8 cellular contexts compared by ENCODE assay signal in genomic region chr15:78033864-78034263, GRCh38. TPM values are rescaled to one million over a fixed set of nuclear protein-coding genes. Genes with fewer than 3 reads are reported as not detected.
A peak's percentile ranks its signal among the peaks of the same experiment; 100 is the strongest.
DNase-seq lines count a peak whose midpoint lies in the region; ATAC-seq, FAIRE-seq and TF ChIP-seq lines count a peak whose summit lies in the region.

No MANE protein-coding gene starts in this region.

- H3K27ac ChIP-seq in neutrophil (peak overlapping the region; percentile 83), testis (peak overlapping the region in 1 of 2 donors; percentile 9), right lobe of liver (peak overlapping the region in 1 of 3 donors; percentile 59)

- H3K4me1 Mint-ChIP-seq in activated T-helper 2 cell treated with anti-CD3 and anti-CD28 coated beads, Interferon-gamma antibody, Interleukin-2, Interleukin-4, amounts not matched to agents 10 μg/mL and 5 μg/mL and 100 μg/mL, durations not matched to agents 14 hours and 24 hours and 36 hours (ENCODE audit: low read depth), result peaks cover 69% of the 10 kb centered on the region

- H3K4me3 ChIP-seq in neutrophil (ENCODE audit: low read depth in 1 of 2, low read length in 1 of 2) (peak overlapping the region; percentile 38 to 54), testis (no peak overlapping the region), right lobe of liver (no peak overlapping the region)

- peaks cover 10% of the 10 kb centered on the region for H3K36me3 ChIP-seq in neutrophil
- no peaks in the 10 kb centered on the region for H3K36me3 ChIP-seq in testis (ENCODE audit: low read depth, missing control alignments)
- peaks cover 0 to 11% (median 5%) of the 10 kb centered on the region in 4 donors for H3K36me3 ChIP-seq in right lobe of liver

- H3K27ac Mint-ChIP-seq in activated T-helper 2 cell treated with anti-CD3 and anti-CD28 coated beads, Interferon-gamma antibody, Interleukin-2, Interleukin-4, amounts not matched to agents 10 μg/mL and 5 μg/mL and 100 μg/mL, durations not matched to agents 14 hours and 24 hours and 36 hours, result peak overlapping the region; percentile 56

- H3K9me3 ChIP-seq in neutrophil, result no peaks in the 10 kb centered on the region
- H3K9me3 ChIP-seq in testis, result no peaks in the 10 kb centered on the region
- H3K9me3 ChIP-seq in right lobe of liver, result no peaks in the 10 kb centered on the region

- DNase-seq in GM18507 (ENCODE audit: extremely low spot score, insufficient read length, low read depth) (no peak), NCI-H146 treated with DMSO at 0.1 percent for 48 hours (lab: John Stamatoyannopoulos, UW; ENCODE audit: unreplicated experiment) (peak; percentile 47), midbrain (lab: John Stamatoyannopoulos, UW) (no peak), testis (no peak), GM19240 (ENCODE audit: insufficient read length, low spot score) (no peak), right lobe of liver (no peak)
- DNase-seq in activated T-helper 2 cell treated with anti-CD3 and anti-CD28 coated beads, Interferon-gamma antibody, Interleukin-2, Interleukin-4, amounts not matched to agents 10 μg/mL and 5 μg/mL and 100 μg/mL, durations not matched to agents 14 hours and 24 hours and 36 hours (ENCODE audit: low spot score), result no peak

- TF ChIP-seq POLR2A in testis (IDR thresholded peaks at IDR 0.05) (no peak), right lobe of liver (IDR thresholded peaks at IDR 0.05) (no peak)

- no peak for ATAC-seq in right lobe of liver

- H3K4me1 ChIP-seq in neutrophil (ENCODE audit: control insufficient read depth in 1 of 2, insufficient read depth in 1 of 2, low read depth in 1 of 2, low read length in 1 of 2) (peaks cover 91 to 94% of the 10 kb centered on the region in 2 experiments), testis (peaks cover 24% of the 10 kb centered on the region), right lobe of liver (peaks cover 0 to 47% (median 21%) of the 10 kb centered on the region in 4 donors)

- H3K27me3 ChIP-seq in neutrophil, result no peaks in the 10 kb centered on the region
- H3K27me3 ChIP-seq in testis, result no peaks in the 10 kb centered on the region
- H3K27me3 ChIP-seq in right lobe of liver, result no peaks in the 10 kb centered on the region

- H3K4me3 Mint-ChIP-seq in activated T-helper 2 cell treated with anti-CD3 and anti-CD28 coated beads, Interferon-gamma antibody, Interleukin-2, Interleukin-4, amounts not matched to agents 10 μg/mL and 5 μg/mL and 100 μg/mL, durations not matched to agents 14 hours and 24 hours and 36 hours (ENCODE audit: low read depth), result no peak overlapping the region

- peaks cover 43% of the 10 kb centered on the region for H3K36me3 Mint-ChIP-seq in activated T-helper 2 cell treated with anti-CD3 and anti-CD28 coated beads, Interferon-gamma antibody, Interleukin-2, Interleukin-4, amounts not matched to agents 10 μg/mL and 5 μg/mL and 100 μg/mL, durations not matched to agents 14 hours and 24 hours and 36 hours (ENCODE audit: low read depth)

- intact Hi-C loops in activated T-helper 2 cell treated with anti-CD3 and anti-CD28 coated beads, Interferon-gamma antibody, Interleukin-2, Interleukin-4, amounts not matched to agents 10 μg/mL and 5 μg/mL and 100 μg/mL, durations not matched to agents 14 hours and 24 hours and 36 hours (cut with micrococcal nuclease), result loop anchor here (1.0 to 2.0 kb wide), 2 partner anchors 16 to 35 kb away; no protein-coding TSS in a partner anchor
- intact Hi-C loops in testis (cut with DNase I; ENCODE audit: low total_unique reads), result no loop called here
- intact Hi-C loops in right lobe of liver (cut with DNase I), result no loop called here

- H3K27me3 Mint-ChIP-seq in activated T-helper 2 cell treated with anti-CD3 and anti-CD28 coated beads, Interferon-gamma antibody, Interleukin-2, Interleukin-4, amounts not matched to agents 10 μg/mL and 5 μg/mL and 100 μg/mL, durations not matched to agents 14 hours and 24 hours and 36 hours (ENCODE audit: low read depth), result no peaks in the 10 kb centered on the region

- 65 to 66% methylated on average over 6 of the region's 6 CpGs for WGBS in testis, 2 donors
- WGBS in right lobe of liver (ENCODE audit: insufficient coverage, low coverage, low lambda C conversion rate, missing lambda C conversion rate), result 57% methylated on average over 6 of the region's 6 CpGs

- peak; percentile 18 for FAIRE-seq in GM18507 (lab: Jason Lieb, UNC)

- no peaks in the 10 kb centered on the region for H3K9me3 Mint-ChIP-seq in activated T-helper 2 cell treated with anti-CD3 and anti-CD28 coated beads, Interferon-gamma antibody, Interleukin-2, Interleukin-4, amounts not matched to agents 10 μg/mL and 5 μg/mL and 100 μg/mL, durations not matched to agents 14 hours and 24 hours and 36 hours

- TF ChIP-seq CTCF in neutrophil (IDR thresholded peaks at IDR 0.05) (no peak), testis (IDR thresholded peaks at IDR 0.05) (no peak), right lobe of liver (IDR thresholded peaks at IDR 0.05) (no peak)

RNA-seq across cellular contexts. Expression of gene TBC1D2B, which starts 43.6 kb away (rescaled TPM):
- 55.0 and 63.5 TPM in 2 replicates for total RNA-seq in activated T-helper 2 cell treated with anti-CD3 and anti-CD28 coated beads, Interferon-gamma antibody, Interleukin-2, Interleukin-4, amounts not matched to agents 10 μg/mL and 5 μg/mL and 100 μg/mL, durations not matched to agents 14 hours and 24 hours and 36 hours
- total RNA-seq in testis (10 to 100 TPM; 40.6 to 41.5 TPM), right lobe of liver (10 to 100 TPM; 23.7 to 81.4 (median 29.6) TPM)
- polyA plus RNA-seq in testis (ENCODE audit: insufficient read depth, low read depth, low replicate concordance), result 28.9 TPM

RNA-seq across cellular contexts. Expression of gene SH2D7, which starts 58.5 kb away (rescaled TPM):
- total RNA-seq in activated T-helper 2 cell treated with anti-CD3 and anti-CD28 coated beads, Interferon-gamma antibody, Interleukin-2, Interleukin-4, amounts not matched to agents 10 μg/mL and 5 μg/mL and 100 μg/mL, durations not matched to agents 14 hours and 24 hours and 36 hours, result not detected in 2 replicates
- total RNA-seq in testis (1 to 10 TPM; 1.5 to 2.2 TPM), right lobe of liver (not detected)
- 5.0 TPM for polyA plus RNA-seq in testis (ENCODE audit: insufficient read depth, low read depth, low replicate concordance)

Comparison
In these comparisons a context has a peak if more than half of its experiments do, and no peak if none do; other contexts are left out.
1. H3K4me3 ChIP-seq: peak in neutrophil (2 of 2); none in testis (0 of 2) and right lobe of liver (0 of 3).